In genomic region chr11:45113807-45114206, GRCh38 we compare ENCODE assay signal across 25 cellular contexts.
"Had no signal": no experiment of that assay in that cellular context is flagged by ENCODE, and none has a peak within 500 bp of the region (broad histone marks: within the 10 kb centered on the region; RNA-seq: fewer than 3 reads in every experiment).

No MANE protein-coding gene starts in this region.

- H3K36me3 Mint-ChIP-seq: activated CD4-positive, alpha-beta memory T cell treated with anti-CD3 and anti-CD28 coated beads for 36 hours; activated naive CD4-positive, alpha-beta T cell treated with anti-CD3 and anti-CD28 coated beads, Interleukin-2, amount 10 ng/mL, durations not matched to agents 7 days and 5 days; activated naive CD8-positive, alpha-beta T cell treated with anti-CD3 and anti-CD28 coated beads, Interleukin-2, amount 10 ng/mL, durations not matched to agents 7 days and 5 days; immature natural killer cell; neural progenitor cell had no signal

- ATAC-seq: activated CD4-positive, CD25-positive, alpha-beta regulatory T cell treated with anti-CD3 and anti-CD28 coated beads, Interleukin-2, amount 50 U/mL, for 24 hours; left colon; naive thymus-derived CD8-positive, alpha-beta T cell had no signal

- DNase-seq: activated CD4-positive, alpha-beta memory T cell treated with anti-CD3 and anti-CD28 coated beads for 36 hours; activated CD4-positive, alpha-beta T cell treated with anti-CD3 and anti-CD28 coated beads, Interleukin-2, amount 10 ng/mL, durations not matched to agents 24 days and 14 days; activated CD8-positive, alpha-beta memory T cell treated with anti-CD3 and anti-CD28 coated beads, Interleukin-2, amount 50 U/mL, for 48 hours; activated gamma-delta T cell; activated naive CD4-positive, alpha-beta T cell treated with anti-CD3 and anti-CD28 coated beads, Interleukin-2, amount 10 ng/mL, durations not matched to agents 7 days and 5 days; activated naive CD8-positive, alpha-beta T cell treated with anti-CD3 and anti-CD28 coated beads, Interleukin-2, amount 10 ng/mL, durations not matched to agents 7 days and 5 days; activated T-cell treated with anti-CD3 and anti-CD28 coated beads, Interleukin-2, amount 50 U/mL, for 24 hours; caudate nucleus; cortex of kidney; foreskin fibroblast; head of caudate nucleus; hypothalamus; immature natural killer cell; kidney; left colon; mammary epithelial cell; midbrain; naive thymus-derived CD8-positive, alpha-beta T cell; occipital lobe; stimulated activated CD4-positive, alpha-beta T cell treated with anti-CD3 and anti-CD28 coated beads, Interleukin-15, amount 100 ng/mL, for 24 hours; stimulated activated CD4-positive, alpha-beta T cell treated with anti-CD3 and anti-CD28 coated beads, Interleukin-2, amount 100 ng/mL, for 24 hours; stimulated activated naive CD4-positive, alpha-beta T cell treated with Interleukin-2 at 50 U/mL for 16 hours; T-helper 2 cell had no signal

- H3K9me3 Mint-ChIP-seq: activated CD4-positive, alpha-beta memory T cell treated with anti-CD3 and anti-CD28 coated beads for 36 hours; activated CD4-positive, alpha-beta T cell treated with anti-CD3 and anti-CD28 coated beads, Interleukin-2, amount 10 ng/mL, durations not matched to agents 24 days and 14 days; activated naive CD4-positive, alpha-beta T cell treated with anti-CD3 and anti-CD28 coated beads, Interleukin-2, amount 10 ng/mL, durations not matched to agents 7 days and 5 days; activated naive CD8-positive, alpha-beta T cell treated with anti-CD3 and anti-CD28 coated beads, Interleukin-2, amount 10 ng/mL, durations not matched to agents 7 days and 5 days; activated T-cell treated with anti-CD3 and anti-CD28 coated beads, Interleukin-2, amount 50 U/mL, for 24 hours; immature natural killer cell; neural progenitor cell had no signal

- H3K4me1 Mint-ChIP-seq: activated CD4-positive, alpha-beta T cell treated with anti-CD3 and anti-CD28 coated beads, Interleukin-2, amount 10 ng/mL, durations not matched to agents 24 days and 14 days; activated naive CD4-positive, alpha-beta T cell treated with anti-CD3 and anti-CD28 coated beads, Interleukin-2, amount 10 ng/mL, durations not matched to agents 7 days and 5 days; activated naive CD8-positive, alpha-beta T cell treated with anti-CD3 and anti-CD28 coated beads, Interleukin-2, amount 10 ng/mL, durations not matched to agents 7 days and 5 days; immature natural killer cell; naive thymus-derived CD8-positive, alpha-beta T cell had no signal

- H3K27ac Mint-ChIP-seq: activated CD4-positive, alpha-beta memory T cell treated with anti-CD3 and anti-CD28 coated beads for 36 hours; activated CD4-positive, alpha-beta T cell treated with anti-CD3 and anti-CD28 coated beads, Interleukin-2, amount 10 ng/mL, durations not matched to agents 24 days and 14 days; activated naive CD4-positive, alpha-beta T cell treated with anti-CD3 and anti-CD28 coated beads, Interleukin-2, amount 10 ng/mL, durations not matched to agents 7 days and 5 days; activated naive CD8-positive, alpha-beta T cell treated with anti-CD3 and anti-CD28 coated beads, Interleukin-2, amount 10 ng/mL, durations not matched to agents 7 days and 5 days; activated T-cell treated with anti-CD3 and anti-CD28 coated beads, Interleukin-2, amount 50 U/mL, for 24 hours; immature natural killer cell; naive thymus-derived CD8-positive, alpha-beta T cell; neural progenitor cell had no signal

- H3K4me3 Mint-ChIP-seq: activated CD4-positive, alpha-beta memory T cell treated with anti-CD3 and anti-CD28 coated beads for 36 hours; activated CD4-positive, alpha-beta T cell treated with anti-CD3 and anti-CD28 coated beads, Interleukin-2, amount 10 ng/mL, durations not matched to agents 24 days and 14 days; activated naive CD4-positive, alpha-beta T cell treated with anti-CD3 and anti-CD28 coated beads, Interleukin-2, amount 10 ng/mL, durations not matched to agents 7 days and 5 days; activated naive CD8-positive, alpha-beta T cell treated with anti-CD3 and anti-CD28 coated beads, Interleukin-2, amount 10 ng/mL, durations not matched to agents 7 days and 5 days; activated T-cell treated with anti-CD3 and anti-CD28 coated beads, Interleukin-2, amount 50 U/mL, for 24 hours; immature natural killer cell; naive thymus-derived CD8-positive, alpha-beta T cell; neural progenitor cell had no signal
